ENCODE assay signal across 1 cellular context in genomic region chr7:116727432-116728009, GRCh38.
TF ChIP-seq lines count a peak whose summit lies in the region.

No MANE protein-coding gene starts in this region.

TF ChIP-seq in IMR-90, 13 proteins besides CTCF, POLR2A, EP300 and RAD21:
- no peak for TF ChIP-seq NFE2L2 (IDR thresholded peaks at IDR 0.05; ENCODE audit: low read depth, low read length)
- TF ChIP-seq RCOR1 (IDR thresholded peaks at IDR 0.05; ENCODE audit: insufficient replicate concordance, low read length): no peak
- no peak for TF ChIP-seq FOS (IDR thresholded peaks at IDR 0.05; ENCODE audit: low read depth, low read length)
- TF ChIP-seq, protein P1, sequence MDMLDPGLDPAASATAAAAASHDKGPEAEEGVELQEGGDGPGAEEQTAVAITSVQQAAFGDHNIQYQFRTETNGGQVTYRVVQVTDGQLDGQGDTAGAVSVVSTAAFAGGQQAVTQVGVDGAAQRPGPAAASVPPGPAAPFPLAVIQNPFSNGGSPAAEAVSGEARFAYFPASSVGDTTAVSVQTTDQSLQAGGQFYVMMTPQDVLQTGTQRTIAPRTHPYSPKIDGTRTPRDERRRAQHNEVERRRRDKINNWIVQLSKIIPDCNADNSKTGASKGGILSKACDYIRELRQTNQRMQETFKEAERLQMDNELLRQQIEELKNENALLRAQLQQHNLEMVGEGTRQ (IDR thresholded peaks at IDR 0.05; ENCODE audit: low read depth, low read length): no peak
- TF ChIP-seq CHD1 (IDR thresholded peaks at IDR 0.05; ENCODE audit: low read depth, low read length): no peak
- TF ChIP-seq CEBPB (IDR thresholded peaks at IDR 0.05; ENCODE audit: low read depth, low read length): peak; percentile 25; the same call in 1 of the 2 replicates
